8 cellular contexts compared by ENCODE assay signal in the genomic region with DNA sequence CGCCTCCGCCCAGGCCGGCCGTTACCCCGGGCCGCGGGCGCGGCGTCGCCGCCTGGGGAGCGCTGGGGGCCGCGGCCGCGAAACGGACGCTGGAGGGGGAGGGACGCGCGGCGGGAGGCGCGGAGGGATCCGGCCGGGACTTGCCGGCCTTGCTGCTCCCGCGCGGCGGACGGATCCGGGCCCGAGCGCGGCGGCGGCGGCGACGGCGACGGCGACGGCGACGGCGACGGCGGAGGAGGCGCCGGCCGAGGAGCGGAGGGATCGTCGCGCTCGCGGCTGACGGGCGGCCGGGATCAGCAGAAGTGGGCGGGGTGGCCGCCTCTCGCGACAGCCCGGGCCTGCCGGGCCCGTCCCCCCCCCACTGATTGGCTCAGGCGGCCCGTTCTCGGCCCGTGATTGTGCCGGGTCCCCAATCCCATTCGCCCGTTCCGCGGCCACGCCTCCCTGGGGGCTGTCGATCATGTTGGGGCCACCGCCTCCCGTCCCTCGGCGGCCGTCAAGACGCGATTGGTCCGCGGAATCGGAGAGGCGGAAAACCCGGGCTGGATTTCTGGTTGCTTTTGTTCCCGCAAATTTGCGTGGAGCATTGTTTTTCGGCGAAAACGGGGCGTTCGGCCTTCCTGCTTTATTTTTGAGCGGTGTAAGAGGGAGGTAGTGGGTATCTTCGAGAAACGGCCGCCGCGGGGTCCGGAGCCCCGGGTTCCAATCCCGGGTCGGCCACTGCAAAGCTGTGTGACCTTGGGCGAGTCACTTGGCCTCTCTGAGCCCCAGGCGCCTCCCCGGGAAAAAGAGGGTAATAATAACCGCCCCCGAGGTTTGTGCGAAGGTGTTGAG. TPM values are rescaled to one million over a fixed set of nuclear protein-coding genes. Genes with fewer than 3 reads are reported as not detected.
DNase-seq lines count a peak whose midpoint lies in the region; ATAC-seq and TF ChIP-seq lines count a peak whose summit lies in the region.

A gene (minus strand): TSS at position 304 of the 834 bp plus-strand sequence. CDS start 786 bp downstream, outside the sequence.

- TF ChIP-seq POLR2A in GM15510 (IDR thresholded peaks at IDR 0.05; ENCODE audit: borderline replicate concordance, extremely low read depth, insufficient read length), result peak; percentile 39
- TF ChIP-seq POLR2A in uterus (IDR thresholded peaks at IDR 0.05), result peak; percentile 92 to 95

- ATAC-seq in HG02852 (IDR thresholded peaks at IDR 0.05; ENCODE audit: unreplicated experiment), result peak; percentile 83

- TF ChIP-seq CTCF in uterus (IDR thresholded peaks at IDR 0.05), result peak in 1 of 4 experiments; percentile 21

- H3K4me3 ChIP-seq in rectal smooth muscle tissue (ENCODE audit: low read length) (peak within 1 kb of the TSS; percentile 64), uterus (peak within 1 kb of the TSS; percentile 32 to 45)

- no peak within 1 kb of the TSS for H3K27ac ChIP-seq in rectal smooth muscle tissue (ENCODE audit: low read depth, low read length)
- H3K27ac ChIP-seq in uterus, result peak within 1 kb of the TSS; percentile 58 to 84

- no peaks in the 10 kb centered on the region for H3K27me3 ChIP-seq in rectal smooth muscle tissue (ENCODE audit: control insufficient read depth, insufficient read depth, low read length)
- no peaks in the 10 kb centered on the region for H3K27me3 ChIP-seq in uterus

- H3K36me3 ChIP-seq in rectal smooth muscle tissue (ENCODE audit: control insufficient read depth, insufficient read depth, low read length) (no peaks in the 10 kb centered on the region), uterus (no peaks in the 10 kb centered on the region)

- H3K4me1 ChIP-seq in rectal smooth muscle tissue (ENCODE audit: control insufficient read depth, insufficient read depth, low read length) (peaks cover 15% of the 10 kb centered on the region), uterus (peaks cover 0 to 8% of the 10 kb centered on the region in 2 donors)

- H3K9ac ChIP-seq in rectal smooth muscle tissue (ENCODE audit: low read length), result no peak within 1 kb of the TSS

- DNase-seq in NCI-H1694 treated with DMSO at 0.1 percent for 48 hours (lab: John Stamatoyannopoulos, UW) (peak; percentile 84), T-helper 22 cell (ENCODE audit: low read depth) (peak; percentile 98), astrocyte of the hippocampus (ENCODE audit: low read depth, low spot score) (peak; percentile 100), hepatic stellate cell (ENCODE audit: low spot score) (peak; percentile 99), uterus (peak; percentile 99)

- intact Hi-C loops in uterus (cut with DNase I; ENCODE audit: low total_unique reads), result no loop called here

- no peaks in the 10 kb centered on the region for H3K9me3 ChIP-seq in uterus

RNA-seq across cellular contexts. Expression of the gene that starts here (rescaled TPM):
- total RNA-seq in uterus, result 10 to 100 TPM in 3 of 4 donors, 1 to 10 TPM in 1; 9.2 to 33.0 (median 20.6) TPM
